20 cellular contexts compared by ENCODE assay signal in the genomic region with DNA sequence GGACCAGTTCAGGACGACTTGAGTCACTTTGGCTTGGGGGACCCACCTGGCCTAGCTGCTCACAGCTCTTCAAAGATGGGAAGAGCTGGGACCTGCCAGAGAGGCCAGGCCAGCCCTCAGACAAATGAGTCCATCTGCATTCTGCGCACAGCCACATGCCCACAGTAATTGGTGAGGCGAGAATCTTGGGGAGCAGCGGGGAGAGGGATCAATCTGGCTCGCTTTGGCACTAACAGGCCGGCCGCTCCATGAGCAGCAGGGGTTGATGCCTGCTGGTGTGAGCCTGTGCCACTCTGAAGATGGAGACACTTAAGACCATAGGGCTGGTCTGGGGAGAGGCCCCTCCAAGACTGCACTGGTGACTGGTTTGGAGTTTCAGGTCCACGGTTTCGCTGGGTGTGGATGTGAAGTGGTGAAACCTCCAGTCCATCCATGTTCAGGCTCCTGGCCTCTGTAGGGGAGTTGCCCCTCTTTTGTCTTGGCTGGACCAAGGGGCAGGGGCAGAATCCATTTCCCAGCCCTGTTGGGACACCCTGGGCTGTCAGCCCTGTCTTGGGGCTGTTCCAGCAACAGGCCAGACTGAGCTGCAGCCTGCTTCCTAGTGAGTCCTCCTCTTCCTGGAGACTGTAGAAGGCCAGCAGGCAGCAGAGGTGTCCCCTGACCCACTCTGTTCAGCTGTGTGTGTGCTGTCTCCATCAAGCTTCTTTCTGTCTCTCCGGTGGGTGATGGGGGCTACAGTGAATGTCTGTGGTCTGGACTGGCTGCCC. TPM values are rescaled to one million over a fixed set of nuclear protein-coding genes. Genes with fewer than 3 reads are reported as not detected.
A peak's percentile ranks its signal among the peaks of the same experiment; 100 is the strongest.
DNase-seq lines count a peak whose midpoint lies in the region; ATAC-seq, FAIRE-seq and TF ChIP-seq lines count a peak whose summit lies in the region.
"Had no signal": no experiment of that assay in that cellular context is flagged by ENCODE, and none has a peak within 500 bp of the region (broad histone marks: within the 10 kb centered on the region; RNA-seq: fewer than 3 reads in every experiment).

No MANE protein-coding gene starts in this region.

- H2AFZ ChIP-seq in GM12878 (ENCODE audit: control insufficient read depth, low read depth, low read length) = no peak overlapping the region
- no peak overlapping the region for H2AFZ ChIP-seq in osteoblast (ENCODE audit: low read length)

- 98% methylated on average over 10 of the region's 10 CpGs for WGBS in GM12878 (ENCODE audit: insufficient coverage, insufficient replicate concordance, low lambda C conversion rate, missing lambda C conversion rate)

- DNase-seq in cardiac muscle cell (ENCODE audit: low read depth in 1 of 2, low spot score in 1 of 2) (no peak), Right ventricle myocardium superior (no peak), GM12878 (ENCODE audit: low read depth, low spot score) (no peak), osteoblast (ENCODE audit: insufficient read length, low spot score, missing footprints) (peak; percentile 38), Calu3 (no peak), upper lobe of right lung (no peak), DMS114 treated with DMSO at 0.1 percent for 48 hours (lab: John Stamatoyannopoulos, UW; ENCODE audit: unreplicated experiment) (no peak)
- DNase-seq: activated CD4-positive, CD25-positive, alpha-beta regulatory T cell treated with anti-CD3 and anti-CD28 coated beads, Interleukin-2, amount 50 U/mL, for 72 hours; activated naive CD4-positive, alpha-beta T cell treated with anti-CD3 and anti-CD28 coated beads, Interleukin-2, amount 50 U/mL, for 16 hours; activated T-cell treated with anti-CD3 and anti-CD28 coated beads, Interleukin-2, amount 50 U/mL, for 1 hour; CD4-positive, alpha-beta T cell; NCI-H1436; NCI-H774; T-helper 1 cell; transverse colon had no signal

- H3K36me3 ChIP-seq in cardiac muscle cell = peaks cover 7% of the 10 kb centered on the region
- H3K36me3 ChIP-seq in GM12878 (ENCODE audit: control insufficient read depth in 2 of 2, insufficient read depth in 2 of 2, low read length in 1 of 2) = peaks cover 0 to 11% of the 10 kb centered on the region in 2 experiments; a peak in 2 of 4 replicates
- H3K36me3 ChIP-seq in osteoblast (ENCODE audit: insufficient read depth, low read length) = peaks cover 30% of the 10 kb centered on the region
- H3K36me3 ChIP-seq in upper lobe of right lung = peaks cover 21% of the 10 kb centered on the region

- H3K4me1 ChIP-seq in cardiac muscle cell (ENCODE audit: low read depth) (peaks cover 32% of the 10 kb centered on the region), GM12878 (ENCODE audit: control insufficient read depth, insufficient read depth, low read length) (no peaks in the 10 kb centered on the region; the same call in 1 of the 2 replicates), osteoblast (ENCODE audit: insufficient read depth, low read length) (peaks cover 15% of the 10 kb centered on the region), upper lobe of right lung (peaks cover 10% of the 10 kb centered on the region)
- H3K4me1 ChIP-seq: transverse colon had no signal

- H4K20me1 ChIP-seq in GM12878 (ENCODE audit: control insufficient read depth, insufficient read depth) = no peaks in the 10 kb centered on the region
- H4K20me1 ChIP-seq in osteoblast (ENCODE audit: insufficient read depth, low read length) = peaks cover 76% of the 10 kb centered on the region

- H3K27ac Mint-ChIP-seq in Calu3 (ENCODE audit: unreplicated experiment) = no peak overlapping the region
- H3K27ac Mint-ChIP-seq: CD4-positive, alpha-beta T cell; stimulated activated naive CD8-positive, alpha-beta T cell treated with anti-CD3 and anti-CD28 coated beads, Interleukin-15, Interleukin-2, amounts not matched to agents 100 ng/mL and 50 ng/mL, for 24 hours had no signal

- H3K27me3 ChIP-seq in cardiac muscle cell (no peaks in the 10 kb centered on the region), GM12878 (replicated peaks in 1 of 2; ENCODE audit: control insufficient read depth in 2 of 2, insufficient read depth in 2 of 2, low read length in 1 of 2) (no peaks in the 10 kb centered on the region), osteoblast (ENCODE audit: insufficient read depth, low read length) (no peaks in the 10 kb centered on the region), upper lobe of right lung (no peaks in the 10 kb centered on the region)
- H3K27me3 ChIP-seq: ascending aorta, transverse colon had no signal

- no peak overlapping the region for H3K4me3 ChIP-seq in cardiac muscle cell
- H3K4me3 ChIP-seq in GM12878 = no peak overlapping the region
- no peak overlapping the region for H3K4me3 ChIP-seq in osteoblast (ENCODE audit: insufficient read depth, low read length)
- no peak overlapping the region for H3K4me3 ChIP-seq in upper lobe of right lung
- H3K4me3 ChIP-seq: ascending aorta, transverse colon had no signal

- H3K79me2 ChIP-seq in GM12878 (ENCODE audit: control insufficient read depth, insufficient read depth, low read length) (no peaks in the 10 kb centered on the region), osteoblast (ENCODE audit: insufficient read depth, low read length) (peaks cover 50% of the 10 kb centered on the region)

- no peaks in the 10 kb centered on the region for H3K27me3 Mint-ChIP-seq in Calu3 (ENCODE audit: unreplicated experiment)
- H3K27me3 Mint-ChIP-seq: CD4-positive, alpha-beta T cell; stimulated activated naive CD8-positive, alpha-beta T cell treated with anti-CD3 and anti-CD28 coated beads, Interleukin-15, Interleukin-2, amounts not matched to agents 100 ng/mL and 50 ng/mL, for 24 hours had no signal

- POLR2A ChIA-PET in GM12878 (lab: Charles Lee) = interaction anchor here (0.6 kb wide), 1 partner anchor 76 kb away, joined by 4 read pairs; no protein-coding TSS in a partner anchor

- no peak for ATAC-seq in Right ventricle myocardium superior (ENCODE audit: poor library complexity)
- ATAC-seq in GM12878 = no peak
- no peak for ATAC-seq in upper lobe of right lung
- ATAC-seq: HCT116 had no signal

- TF ChIP-seq POLR2A in GM12878 (IDR thresholded peaks at IDR 0.05; ENCODE audit: low read depth, low read length) = 0 out of 2 replicates have a peak, but pooled peaks have one; percentile 17

- H3K4me3 Mint-ChIP-seq in Calu3 (ENCODE audit: low read depth, unreplicated experiment) = no peak overlapping the region
- H3K4me3 Mint-ChIP-seq: CD4-positive, alpha-beta T cell; stimulated activated naive CD8-positive, alpha-beta T cell treated with anti-CD3 and anti-CD28 coated beads, Interleukin-15, Interleukin-2, amounts not matched to agents 100 ng/mL and 50 ng/mL, for 24 hours had no signal

- no peak for TF ChIP-seq CTCF in cardiac muscle cell (IDR thresholded peaks at IDR 0.05; ENCODE audit: low read depth, low read length)
- TF ChIP-seq CTCF in GM12878 (IDR thresholded peaks at IDR 0.05 in 2 of 3, conservative IDR thresholded peaks at IDR 0.05 in 1 of 3; ENCODE audit: control insufficient read depth in 2 of 3, extremely low read depth in 1 of 3, insufficient read depth in 1 of 3, low read depth in 3 of 3, low read length in 3 of 3) = no peak
- no peak for TF ChIP-seq CTCF in osteoblast (IDR thresholded peaks at IDR 0.05; ENCODE audit: extremely low read depth, low read depth, low read length)
- no peak for TF ChIP-seq CTCF in Calu3 (IDR thresholded peaks at IDR 0.05; ENCODE audit: unreplicated experiment)
- no peak for TF ChIP-seq CTCF in upper lobe of right lung (IDR thresholded peaks at IDR 0.05)

- intact Hi-C loops in Right ventricle myocardium superior (cut with DNase I) = no loop called here
- intact Hi-C loops in GM12878 (cut with micrococcal nuclease; ENCODE audit: unreplicated experiment) = loop anchor here (10.0 kb wide), 1 partner anchor 400 kb away; a partner anchor contains a TSS
- intact Hi-C loops in Calu3 (cut with micrococcal nuclease; ENCODE audit: unreplicated experiment) = no loop called here
- intact Hi-C loops in upper lobe of right lung (cut with DNase I) = loop anchor here (10.0 kb wide), 2 partner anchors 100 to 250 kb away; no protein-coding TSS in a partner anchor

- no peak for FAIRE-seq in GM12878 (lab: Jason Lieb, UNC)
- FAIRE-seq: TTC549 had no signal

- H3K9ac ChIP-seq in GM12878 (ENCODE audit: control insufficient read depth, insufficient read depth, low read length) = no peak overlapping the region

- TF ChIP-seq EP300 in GM12878 (IDR thresholded peaks at IDR 0.05; ENCODE audit: borderline replicate concordance in 1 of 2, control insufficient read depth in 1 of 2, low read depth in 2 of 2, low read length in 2 of 2) = no peak

- in situ Hi-C loops in GM12878 (cut with MboI) = no loop called here

- H3K4me1 Mint-ChIP-seq in Calu3 (ENCODE audit: low read depth, unreplicated experiment) = no peaks in the 10 kb centered on the region

- CTCF ChIA-PET in GM12878 (lab: Yijun Ruan, JAX) (interaction anchor here (0.6 to 2.2 kb wide), 7 partner anchors 17 to 404 kb away, joined by 3 to 11 read pairs (median 3); no protein-coding TSS in a partner anchor), Calu3 (lab: Charles Lee) (no interaction called here)

- H3K27ac ChIP-seq in cardiac muscle cell (peak overlapping the region; percentile 47), GM12878 (ENCODE audit: control insufficient read depth, insufficient read depth) (no peak overlapping the region), osteoblast (ENCODE audit: low read depth, low read length) (no peak overlapping the region), upper lobe of right lung (no peak overlapping the region)
- H3K27ac ChIP-seq: ascending aorta, transverse colon had no signal

- TF ChIP-seq RAD21 in GM12878 (IDR thresholded peaks at IDR 0.05; ENCODE audit: insufficient read depth, low read depth, low read length) = no peak

- RAD21 ChIA-PET in GM12878 (lab: Charles Lee; ENCODE audit: unreplicated experiment) = interaction anchor here (0.6 to 1.0 kb wide), 2 partner anchors 9 to 253 kb away, joined by 3 read pairs; no protein-coding TSS in a partner anchor

- no peak overlapping the region for H3K4me2 ChIP-seq in GM12878 (ENCODE audit: control insufficient read depth, insufficient read depth)
- H3K4me2 ChIP-seq in osteoblast (ENCODE audit: insufficient read depth, low read length) = no peak overlapping the region

- BruUV-seq in GM12878 (replicated peaks; lab: Mats Ljungman, UMichigan) = no TSS peak
- no TSS peak for BruUV-seq in Calu3 (replicated peaks; lab: Mats Ljungman, UMichigan)

- H3K9me3 ChIP-seq in cardiac muscle cell (ENCODE audit: low read depth) (no peaks in the 10 kb centered on the region), GM12878 (replicated peaks; ENCODE audit: control insufficient read depth, insufficient read depth, low read length) (no peaks in the 10 kb centered on the region), osteoblast (ENCODE audit: low read depth, low read length) (no peaks in the 10 kb centered on the region), upper lobe of right lung (no peaks in the 10 kb centered on the region)
- H3K9me3 ChIP-seq: ascending aorta, transverse colon had no signal

- peaks cover 23% of the 10 kb centered on the region for H3K36me3 Mint-ChIP-seq in Calu3 (ENCODE audit: insufficient read depth, unreplicated experiment)

- H3K9me3 Mint-ChIP-seq in Calu3 (ENCODE audit: low read depth, unreplicated experiment) = no peaks in the 10 kb centered on the region
- H3K9me3 Mint-ChIP-seq: CD4-positive, alpha-beta T cell; stimulated activated naive CD8-positive, alpha-beta T cell treated with anti-CD3 and anti-CD28 coated beads, Interleukin-15, Interleukin-2, amounts not matched to agents 100 ng/mL and 50 ng/mL, for 24 hours had no signal

- SMC1A ChIA-PET in GM12878 (lab: Charles Lee; ENCODE audit: uncharacterized antibody, unreplicated experiment) = interaction anchor here (0.6 to 1.1 kb wide), 3 partner anchors 30 to 122 kb away, joined by 3 to 4 read pairs (median 4); no protein-coding TSS in a partner anchor

RNA-seq across cellular contexts. Expression of a gene that starts 7.3 kb away (rescaled TPM):
- total RNA-seq in cardiac muscle cell = 1.9 and 2.7 TPM in 2 replicates
- polyA plus RNA-seq in cardiac muscle cell = 10.0 and 14.8 TPM in 2 replicates
- 0.78 TPM for total RNA-seq in Right ventricle myocardium superior
- total RNA-seq in GM12878 (2013; cell fraction: nucleolus; rRNA removed) = 2.5 and 3.6 TPM in 2 replicates
- 1.5 and 2.6 TPM in 2 replicates for total RNA-seq in GM12878 (2014; rRNA removed)
- 0.83 and 1.1 TPM in 2 replicates for total RNA-seq in GM12878 (2014; rRNA removed; fragmentation: Illumina TruSeq; extraction: Trizol)
- 2.0 and 3.6 TPM in 2 replicates for total RNA-seq in GM12878 (2021)
- polyA plus RNA-seq in GM12878 (2011; ENCODE audit: low read depth) = 2.5 TPM
- polyA plus RNA-seq in GM12878 (2011; rRNA removed) = 0.32 and 1.3 TPM in 2 replicates
- polyA plus RNA-seq in GM12878 (2011; cell fraction: cytosol; rRNA removed) = 2.4 and 3.0 TPM in 2 replicates
- 13.6 and 14.3 TPM in 2 replicates for polyA plus RNA-seq in GM12878 (2011; cell fraction: nucleus; rRNA removed)
- 1.4 and 7.4 TPM in 2 replicates for polyA plus RNA-seq in GM12878 (2012)
- polyA plus RNA-seq in GM12878 (2014; fragmentation: Illumina TruSeq; extraction: Trizol) = 0.46 and 1.5 TPM in 2 replicates
- polyA plus RNA-seq in GM12878 (2014; fragmentation: Nextera tagmentation; extraction: Ambion mirVana) = 1 to 10 TPM; 2.7 to 4.2 TPM
- 2.0 and 2.8 TPM in 2 replicates for polyA plus RNA-seq in GM12878 (2014; rRNA removed)
- polyA plus RNA-seq in GM12878 (2016; fragmentation: Nextera tagmentation; extraction: Ambion mirVana) = 1 to 10 TPM; 4.3 to 4.9 TPM
- polyA minus RNA-seq in GM12878 (2011; rRNA and poly(A)+ RNA removed) = 0.66 and 2.4 TPM in 2 replicates
- polyA minus RNA-seq in GM12878 (2011; cell fraction: cytosol; rRNA and poly(A)+ RNA removed) = 1.6 TPM in 1 of 2 replicates, not detected in the other
- polyA minus RNA-seq in GM12878 (2011; cell fraction: nucleus; rRNA and poly(A)+ RNA removed) = 1.3 and 1.4 TPM in 2 replicates
- 0.36 and 0.59 TPM in 2 replicates for total RNA-seq in osteoblast
- total RNA-seq in Calu3 (2022) = 2.6 and 3.4 TPM in 2 replicates
- 0.96 TPM for total RNA-seq in upper lobe of right lung

RNA-seq across cellular contexts. Expression of a gene that starts 12.3 kb away (rescaled TPM):
- total RNA-seq in cardiac muscle cell (26.7 and 35.1 TPM in 2 replicates), Right ventricle myocardium superior (59.0 TPM), GM12878 (2014; rRNA removed) (254 and 295 TPM in 2 replicates), GM12878 (2014; rRNA removed; fragmentation: Illumina TruSeq; extraction: Trizol) (97.2 and 108 TPM in 2 replicates), GM12878 (2021) (203 and 207 TPM in 2 replicates), osteoblast (44.5 and 47.0 TPM in 2 replicates), Calu3 (2022) (79.3 and 103 TPM in 2 replicates), upper lobe of right lung (71.6 TPM)
- polyA plus RNA-seq in cardiac muscle cell (34.6 and 53.2 TPM in 2 replicates), GM12878 (2011; rRNA removed) (32.0 and 70.6 TPM in 2 replicates), GM12878 (2014; fragmentation: Illumina TruSeq; extraction: Trizol) (2.8 and 24.1 TPM in 2 replicates), GM12878 (2014; fragmentation: Nextera tagmentation; extraction: Ambion mirVana) (10 to 100 TPM; 27.4 to 80.8 TPM), GM12878 (2014; rRNA removed) (193 and 227 TPM in 2 replicates), GM12878 (2016; fragmentation: Nextera tagmentation; extraction: Ambion mirVana) (100 to 1,000 TPM; 266 to 308 TPM)
- 39.9 and 40.0 TPM in 2 replicates for total RNA-seq in GM12878 (2013; cell fraction: nucleolus; rRNA removed)
- polyA plus RNA-seq in GM12878 (2011; ENCODE audit: low read depth) = 72.9 TPM
- 143 and 213 TPM in 2 replicates for polyA plus RNA-seq in GM12878 (2011; cell fraction: cytosol; rRNA removed)
- polyA plus RNA-seq in GM12878 (2011; cell fraction: nucleus; rRNA removed) = 119 and 159 TPM in 2 replicates
- 175 and 208 TPM in 2 replicates for polyA plus RNA-seq in GM12878 (2012)
- polyA minus RNA-seq in GM12878 (2011; rRNA and poly(A)+ RNA removed) = 36.1 and 94.3 TPM in 2 replicates
- 78.3 and 81.0 TPM in 2 replicates for polyA minus RNA-seq in GM12878 (2011; cell fraction: cytosol; rRNA and poly(A)+ RNA removed)
- 42.3 and 71.6 TPM in 2 replicates for polyA minus RNA-seq in GM12878 (2011; cell fraction: nucleus; rRNA and poly(A)+ RNA removed)

RNA-seq across cellular contexts. Expression of a gene that starts 19.6 kb away (rescaled TPM):
- total RNA-seq in cardiac muscle cell (11.3 and 13.4 TPM in 2 replicates), Right ventricle myocardium superior (21.4 TPM), GM12878 (2014; rRNA removed) (3.8 and 5.2 TPM in 2 replicates), GM12878 (2014; rRNA removed; fragmentation: Illumina TruSeq; extraction: Trizol) (2.3 and 3.1 TPM in 2 replicates), GM12878 (2021) (8.2 and 11.7 TPM in 2 replicates), osteoblast (6.9 and 8.8 TPM in 2 replicates), Calu3 (2022) (14.7 and 15.2 TPM in 2 replicates), upper lobe of right lung (40.2 TPM)
- polyA plus RNA-seq in cardiac muscle cell (13.8 and 18.4 TPM in 2 replicates), GM12878 (2011; rRNA removed) (1.2 and 2.6 TPM in 2 replicates), GM12878 (2014; fragmentation: Illumina TruSeq; extraction: Trizol) (0.92 and 3.4 TPM in 2 replicates), GM12878 (2014; fragmentation: Nextera tagmentation; extraction: Ambion mirVana) (under 1 TPM; 0.61 to 0.71 TPM), GM12878 (2014; rRNA removed) (6.5 and 11.7 TPM in 2 replicates), GM12878 (2016; fragmentation: Nextera tagmentation; extraction: Ambion mirVana) (1 to 10 TPM; 3.3 TPM)
- 13.4 and 18.7 TPM in 2 replicates for total RNA-seq in GM12878 (2013; cell fraction: nucleolus; rRNA removed)
- polyA plus RNA-seq in GM12878 (2011; ENCODE audit: low read depth) = 4.3 TPM
- polyA plus RNA-seq in GM12878 (2011; cell fraction: cytosol; rRNA removed) = 1.9 and 3.1 TPM in 2 replicates
- 30.9 and 31.6 TPM in 2 replicates for polyA plus RNA-seq in GM12878 (2011; cell fraction: nucleus; rRNA removed)
- 9.7 and 9.9 TPM in 2 replicates for polyA plus RNA-seq in GM12878 (2012)
- 0.51 and 1.5 TPM in 2 replicates for polyA minus RNA-seq in GM12878 (2011; rRNA and poly(A)+ RNA removed)
- 2.0 and 2.4 TPM in 2 replicates for polyA minus RNA-seq in GM12878 (2011; cell fraction: cytosol; rRNA and poly(A)+ RNA removed)
- polyA minus RNA-seq in GM12878 (2011; cell fraction: nucleus; rRNA and poly(A)+ RNA removed) = 2.1 and 6.4 TPM in 2 replicates

RNA-seq across cellular contexts. Expression of a gene that starts 31.3 kb away (rescaled TPM):
- total RNA-seq in cardiac muscle cell (31.0 and 31.6 TPM in 2 replicates), Right ventricle myocardium superior (16.6 TPM), GM12878 (2014; rRNA removed) (5.0 and 7.3 TPM in 2 replicates), GM12878 (2014; rRNA removed; fragmentation: Illumina TruSeq; extraction: Trizol) (6.7 and 7.2 TPM in 2 replicates), GM12878 (2021) (17.2 and 18.9 TPM in 2 replicates), osteoblast (16.8 and 18.5 TPM in 2 replicates), Calu3 (2022) (41.7 and 49.4 TPM in 2 replicates), upper lobe of right lung (29.7 TPM)
- polyA plus RNA-seq in cardiac muscle cell (46.7 and 48.8 TPM in 2 replicates), GM12878 (2011; rRNA removed) (3.1 and 7.5 TPM in 2 replicates), GM12878 (2014; fragmentation: Illumina TruSeq; extraction: Trizol) (2.3 and 8.1 TPM in 2 replicates), GM12878 (2014; fragmentation: Nextera tagmentation; extraction: Ambion mirVana) (1 to 10 TPM in 1 of 2 experiments, under 1 TPM in 1; 0.63 to 1.2 TPM), GM12878 (2014; rRNA removed) (12.8 and 14.1 TPM in 2 replicates), GM12878 (2016; fragmentation: Nextera tagmentation; extraction: Ambion mirVana) (10 to 100 TPM; 13.9 to 20.4 TPM)
- total RNA-seq in GM12878 (2013; cell fraction: nucleolus; rRNA removed) = 18.8 and 22.7 TPM in 2 replicates
- 3.8 TPM for polyA plus RNA-seq in GM12878 (2011; ENCODE audit: low read depth)
- 11.2 and 13.6 TPM in 2 replicates for polyA plus RNA-seq in GM12878 (2011; cell fraction: cytosol; rRNA removed)
- polyA plus RNA-seq in GM12878 (2011; cell fraction: nucleus; rRNA removed) = 20.1 and 21.5 TPM in 2 replicates
- polyA plus RNA-seq in GM12878 (2012) = 7.8 and 8.9 TPM in 2 replicates
- 11.0 and 21.4 TPM in 2 replicates for polyA minus RNA-seq in GM12878 (2011; rRNA and poly(A)+ RNA removed)
- 5.2 and 5.3 TPM in 2 replicates for polyA minus RNA-seq in GM12878 (2011; cell fraction: cytosol; rRNA and poly(A)+ RNA removed)
- polyA minus RNA-seq in GM12878 (2011; cell fraction: nucleus; rRNA and poly(A)+ RNA removed) = 5.9 and 12.6 TPM in 2 replicates

RNA-seq across cellular contexts. Expression of a gene that starts 39.6 kb away (rescaled TPM):
- total RNA-seq in cardiac muscle cell (2.2 and 4.8 TPM in 2 replicates), Right ventricle myocardium superior (not detected), GM12878 (2014; rRNA removed) (0.40 TPM in 1 of 2 replicates, not detected in the other), GM12878 (2014; rRNA removed; fragmentation: Illumina TruSeq; extraction: Trizol) (not detected in 2 replicates), GM12878 (2021) (0.92 TPM in 1 of 2 replicates, not detected in the other), osteoblast (0.29 TPM in 1 of 2 replicates, not detected in the other), Calu3 (2022) (not detected in 2 replicates), upper lobe of right lung (0.69 TPM)
- polyA plus RNA-seq in cardiac muscle cell (0.32 and 0.73 TPM in 2 replicates), GM12878 (2011; rRNA removed) (0.20 TPM in 1 of 2 replicates, not detected in the other), GM12878 (2014; fragmentation: Illumina TruSeq; extraction: Trizol) (0.28 TPM in 1 of 2 replicates, not detected in the other), GM12878 (2014; fragmentation: Nextera tagmentation; extraction: Ambion mirVana) (under 1 TPM in 1 of 2 experiments, not detected in 1; 0.11 TPM), GM12878 (2014; rRNA removed) (0.60 and 0.99 TPM in 2 replicates), GM12878 (2016; fragmentation: Nextera tagmentation; extraction: Ambion mirVana) (under 1 TPM in 1 of 2 experiments, not detected in 1; 0.21 TPM)
- total RNA-seq in GM12878 (2013; cell fraction: nucleolus; rRNA removed) = not detected in 2 replicates
- polyA plus RNA-seq in GM12878 (2011; ENCODE audit: low read depth) = not detected
- 0.31 and 0.60 TPM in 2 replicates for polyA plus RNA-seq in GM12878 (2011; cell fraction: cytosol; rRNA removed)
- 4.7 and 5.7 TPM in 2 replicates for polyA plus RNA-seq in GM12878 (2011; cell fraction: nucleus; rRNA removed)
- polyA plus RNA-seq in GM12878 (2012) = 0.81 and 2.4 TPM in 2 replicates
- 0.36 TPM in 1 of 2 replicates, not detected in the other for polyA minus RNA-seq in GM12878 (2011; rRNA and poly(A)+ RNA removed)
- polyA minus RNA-seq in GM12878 (2011; cell fraction: cytosol; rRNA and poly(A)+ RNA removed) = not detected in 2 replicates
- 0.48 TPM in 1 of 2 replicates, not detected in the other for polyA minus RNA-seq in GM12878 (2011; cell fraction: nucleus; rRNA and poly(A)+ RNA removed)
- total RNA-seq: ascending aorta, left ventricle myocardium superior had no signal

Comparison
In these comparisons a context has a peak if more than half of its experiments do, and no peak if none do; other contexts are left out.
1. intact Hi-C loops: an anchor here in GM12878 (10.0 kb wide) and upper lobe of right lung (10.0 kb wide); none called in Right ventricle myocardium superior and Calu3.